In genomic region chr17:59844884-59845594, GRCh38 we compare ENCODE assay signal across 1 cellular context.
TF ChIP-seq lines count a peak whose summit lies in the region.

No MANE protein-coding gene starts in this region.

TF ChIP-seq in K562, 482 proteins besides CTCF, POLR2A, EP300 and RAD21 (continued from another document and continues in another):
- no peak for TF ChIP-seq TSHZ1 (CRISPR knock-in tag; IDR thresholded peaks at IDR 0.05)
- no peak for TF ChIP-seq SNRNP70 (optimal IDR thresholded peaks at IDR 0.05; ENCODE audit: low read depth, low read length)
- TF ChIP-seq ATF1 (CRISPR knock-in tag; IDR thresholded peaks at IDR 0.05), result no peak
- TF ChIP-seq ATF1 (tag; IDR thresholded peaks at IDR 0.05), result no peak
- no peak for TF ChIP-seq HMG20B (CRISPR knock-in tag; IDR thresholded peaks at IDR 0.05)
- TF ChIP-seq ZNF121 (CRISPR knock-in tag; conservative IDR thresholded peaks at IDR 0.05), result no peak
- TF ChIP-seq CREBBP (IDR thresholded peaks at IDR 0.05; ENCODE audit: low read depth, low read length), result no peak
- no peak for TF ChIP-seq ZNF124 (CRISPR knock-in tag; IDR thresholded peaks at IDR 0.05)
- TF ChIP-seq CBX8 (IDR thresholded peaks at IDR 0.05; ENCODE audit: borderline replicate concordance, extremely low read depth, low read depth, low read length, poor library complexity, severe bottlenecking), result no peak
- TF ChIP-seq GABPB1 (CRISPR knock-in tag; IDR thresholded peaks at IDR 0.05), result no peak
- no peak for TF ChIP-seq DACH1 (IDR thresholded peaks at IDR 0.05; ENCODE audit: partially characterized antibody)
- TF ChIP-seq NELFE (IDR thresholded peaks at IDR 0.05; ENCODE audit: insufficient read depth, insufficient read length), result no peak
- no peak; the same call in none of the 2 replicates for TF ChIP-seq CHD2 (IDR thresholded peaks at IDR 0.05; ENCODE audit: low read depth, low read length)
- no peak for TF ChIP-seq KAT7 (CRISPR knock-in tag; IDR thresholded peaks at IDR 0.05; ENCODE audit: borderline replicate concordance)
- no peak for TF ChIP-seq FOXJ2 (tag; IDR thresholded peaks at IDR 0.05)
- TF ChIP-seq NFYB (IDR thresholded peaks at IDR 0.05; ENCODE audit: extremely low read depth, insufficient read length), result no peak
- no peak for TF ChIP-seq STAG1 (CRISPR knock-in tag; IDR thresholded peaks at IDR 0.05; ENCODE audit: borderline replicate concordance)
- TF ChIP-seq ZFP36 (IDR thresholded peaks at IDR 0.05; ENCODE audit: low read depth, low read length, partially characterized antibody), result no peak
- no peak for TF ChIP-seq ZNF551 (CRISPR knock-in tag; IDR thresholded peaks at IDR 0.05)
- TF ChIP-seq ZNF263 (CRISPR knock-in tag; IDR thresholded peaks at IDR 0.05; ENCODE audit: borderline replicate concordance), result no peak
- TF ChIP-seq FOXO4 (CRISPR knock-in tag; IDR thresholded peaks at IDR 0.05), result no peak
- no peak for TF ChIP-seq TGIF2 (CRISPR knock-in tag; IDR thresholded peaks at IDR 0.05)
- TF ChIP-seq DPF2 (IDR thresholded peaks at IDR 0.05), result no peak
- no peak for TF ChIP-seq CGGBP1 (CRISPR knock-in tag; IDR thresholded peaks at IDR 0.05)
- no peak for TF ChIP-seq THAP7 (CRISPR knock-in tag; IDR thresholded peaks at IDR 0.05)
- no peak for TF ChIP-seq ZNF561 (CRISPR knock-in tag; conservative IDR thresholded peaks at IDR 0.05)
- peak; percentile 13; the same call in 1 of the 2 replicates for TF ChIP-seq ZNF274 (IDR thresholded peaks at IDR 0.05; ENCODE audit: borderline replicate concordance, low read depth, low read length)
- no peak for TF ChIP-seq CCAR2 (IDR thresholded peaks at IDR 0.05; ENCODE audit: low read depth, low read length)
- TF ChIP-seq ZNF140 (CRISPR knock-in tag; IDR thresholded peaks at IDR 0.05), result no peak
- no peak for TF ChIP-seq CUX1 (CRISPR knock-in tag; IDR thresholded peaks at IDR 0.05)
- no peak for TF ChIP-seq MGA (IDR thresholded peaks at IDR 0.05)
- TF ChIP-seq NKRF (IDR thresholded peaks at IDR 0.05; ENCODE audit: borderline replicate concordance), result no peak
- TF ChIP-seq TAF1 (IDR thresholded peaks at IDR 0.05; ENCODE audit: control insufficient read depth, extremely low read depth, insufficient read depth, low read length, severe bottlenecking), result no peak
